In genomic region chr1:188402986-188403385, GRCh38 we compare ENCODE assay signal across 24 cellular contexts.
"Had no signal": no experiment of that assay in that cellular context is flagged by ENCODE, and none has a peak within 500 bp of the region (broad histone marks: within the 10 kb centered on the region; RNA-seq: fewer than 3 reads in every experiment).

No MANE protein-coding gene starts in this region.

- DNase-seq: islet precursor cell; left ventricle myocardium inferior; midbrain; mucosa of descending colon; naive thymus-derived CD4-positive, alpha-beta T cell; pancreas; posterior cingulate gyrus; retina; right cardiac atrium; stimulated activated CD4-positive, alpha-beta T cell treated with anti-CD3 and anti-CD28 coated beads, Interleukin-12 subunit alpha, Interleukin-12 subunit beta, amount 100 ng/mL, for 4 hours; stimulated activated CD4-positive, alpha-beta T cell treated with anti-CD3 and anti-CD28 coated beads, Interleukin-15, amount 100 ng/mL, for 24 hours; stimulated activated CD4-positive, alpha-beta T cell treated with anti-CD3 and anti-CD28 coated beads, Interleukin-2, amount 100 ng/mL, for 24 hours; stimulated activated CD4-positive, alpha-beta T cell treated with anti-CD3 and anti-CD28 coated beads, Interleukin-4, amount 100 ng/mL, for 1 hour; stimulated activated naive B cell treated with anti-CD40 and anti-IgM and Interleukin-4, amounts not matched to agents 10 μg/mL and 1 μg/mL and 100 μg/mL, for 72 hours; stimulated activated naive CD8-positive, alpha-beta T cell treated with anti-CD3 and anti-CD28 coated beads, Interleukin-15, Interleukin-2, amounts not matched to agents 100 U/mL and 50 U/mL, for 24 hours; stomach; testis; tibial artery; uterus had no signal

- H3K4me3 ChIP-seq: left ventricle myocardium inferior, lung, mucosa of descending colon, pancreas, prostate gland, skin epidermis, stomach, testis, tibial artery, uterus had no signal

- H3K27ac ChIP-seq: left ventricle myocardium inferior, pancreas, prostate gland, skin epidermis, stomach, testis, tibial artery, uterus had no signal

- ATAC-seq: mucosa of descending colon; naive thymus-derived CD4-positive, alpha-beta T cell; natural killer cell treated with Interleukin-12 subunit alpha and Interleukin-12 subunit beta and Interleukin-15 and Interleukin-18, amount 100 ng/mL, for 72 hours; pancreas; right cardiac atrium; sciatic nerve; stimulated activated naive B cell treated with anti-CD40 and anti-IgM and Interleukin-4, amounts not matched to agents 10 μg/mL and 1 μg/mL and 100 μg/mL, for 72 hours; stimulated activated naive CD8-positive, alpha-beta T cell treated with anti-CD3 and anti-CD28 coated beads, Interleukin-15, Interleukin-2, amounts not matched to agents 100 U/mL and 50 U/mL, for 24 hours had no signal

- H3K27me3 ChIP-seq: pancreas, stomach, testis, tibial artery, uterus had no signal

- FAIRE-seq: pancreas had no signal

- H3K9me3 ChIP-seq: pancreas, prostate gland, stomach, testis, tibial artery, uterus had no signal

- H3K4me1 ChIP-seq: left ventricle myocardium inferior, pancreas, prostate gland, stomach, testis, tibial artery, uterus had no signal

- H3K36me3 ChIP-seq: left ventricle myocardium inferior, pancreas, prostate gland, stomach, tibial artery, uterus had no signal
